2 cellular contexts compared by ENCODE assay signal in genomic region chr11:43928721-43929120, GRCh38.
TF ChIP-seq lines count a peak whose summit lies in the region.

No MANE protein-coding gene starts in this region.

TF ChIP-seq in IMR-90, 13 proteins besides CTCF, POLR2A, EP300 and RAD21:
- TF ChIP-seq BHLHE40 (IDR thresholded peaks at IDR 0.05; ENCODE audit: low read depth, low read length) (no peak), ELK1 (IDR thresholded peaks at IDR 0.05; ENCODE audit: borderline replicate concordance, low read depth, low read length) (no peak)
- TF ChIP-seq, protein P1, sequence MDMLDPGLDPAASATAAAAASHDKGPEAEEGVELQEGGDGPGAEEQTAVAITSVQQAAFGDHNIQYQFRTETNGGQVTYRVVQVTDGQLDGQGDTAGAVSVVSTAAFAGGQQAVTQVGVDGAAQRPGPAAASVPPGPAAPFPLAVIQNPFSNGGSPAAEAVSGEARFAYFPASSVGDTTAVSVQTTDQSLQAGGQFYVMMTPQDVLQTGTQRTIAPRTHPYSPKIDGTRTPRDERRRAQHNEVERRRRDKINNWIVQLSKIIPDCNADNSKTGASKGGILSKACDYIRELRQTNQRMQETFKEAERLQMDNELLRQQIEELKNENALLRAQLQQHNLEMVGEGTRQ (IDR thresholded peaks at IDR 0.05; ENCODE audit: low read depth, low read length), result no peak
TF ChIP-seq in IMR-90: peak in this region for 0.

TF ChIP-seq in H1, 55 proteins besides CTCF, POLR2A, EP300 and RAD21:
- TF ChIP-seq SRF (IDR thresholded peaks at IDR 0.05; ENCODE audit: low read depth, low read length), result no peak
- TF ChIP-seq TBP (IDR thresholded peaks at IDR 0.05; ENCODE audit: low read depth, low read length), result no peak
- TF ChIP-seq TAF7 (optimal IDR thresholded peaks at IDR 0.05; ENCODE audit: borderline replicate concordance, low read depth, low read length), result no peak
- no peak for TF ChIP-seq CHD2 (IDR thresholded peaks at IDR 0.05; ENCODE audit: low read length)
- TF ChIP-seq, protein P2, sequence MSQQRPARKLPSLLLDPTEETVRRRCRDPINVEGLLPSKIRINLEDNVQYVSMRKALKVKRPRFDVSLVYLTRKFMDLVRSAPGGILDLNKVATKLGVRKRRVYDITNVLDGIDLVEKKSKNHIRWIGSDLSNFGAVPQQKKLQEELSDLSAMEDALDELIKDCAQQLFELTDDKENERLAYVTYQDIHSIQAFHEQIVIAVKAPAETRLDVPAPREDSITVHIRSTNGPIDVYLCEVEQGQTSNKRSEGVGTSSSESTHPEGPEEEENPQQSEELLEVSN (IDR thresholded peaks at IDR 0.05), result no peak
- no peak for TF ChIP-seq SUZ12 (IDR thresholded peaks at IDR 0.05; ENCODE audit: low read length)
- TF ChIP-seq HDAC2 (IDR thresholded peaks at IDR 0.05; ENCODE audit: borderline replicate concordance in 1 of 2, low read depth in 2 of 2, low read length in 2 of 2), result no peak
- no peak for TF ChIP-seq KDM4A (IDR thresholded peaks at IDR 0.05; ENCODE audit: low read depth, low read length, severe bottlenecking)
